In genomic region chr14:104688755-104689619, GRCh38 we compare ENCODE assay signal across 8 cellular contexts. TPM values are rescaled to one million over a fixed set of nuclear protein-coding genes. Genes with fewer than 3 reads are reported as not detected.
DNase-seq lines count a peak whose midpoint lies in the region; ATAC-seq, FAIRE-seq and TF ChIP-seq lines count a peak whose summit lies in the region.

Gene INF2 (plus strand): TSS chr14:104689618. CDS start chr14:104701366, 11,748 bp downstream.

- H3K4ac ChIP-seq in H1 (replicated peaks; ENCODE audit: insufficient read length, low read depth, low read length): peak within 1 kb of the TSS; percentile 69

- H3K4me1 ChIP-seq in H1 (replicated peaks in 1 of 4; ENCODE audit: control insufficient read depth in 3 of 4, insufficient read depth in 4 of 4, low read length in 3 of 4): peaks cover 0 to 33% (median 26%) of the 10 kb centered on the region in 4 experiments; a peak in 6 of 7 replicates
- peaks cover 8 to 48% of the 10 kb centered on the region in 2 donors for H3K4me1 ChIP-seq in lung (ENCODE audit: control insufficient read depth in 2 of 2, insufficient read depth in 2 of 2, low read length in 2 of 2)

- peak within 1 kb of the TSS; percentile 77 for H3K56ac ChIP-seq in H1 (replicated peaks; ENCODE audit: insufficient read length, low read depth, low read length)

- peak within 1 kb of the TSS; percentile 73 for H4K5ac ChIP-seq in H1 (ENCODE audit: insufficient read length, low read depth, low read length)

- H3K79me2 ChIP-seq in H1 (ENCODE audit: control insufficient read depth in 1 of 2, insufficient read depth in 2 of 2, low read length in 2 of 2): peaks cover 0 to 31% of the 10 kb centered on the region in 2 experiments; a peak in 2 of 4 replicates

- peak within 1 kb of the TSS; percentile 78 for H3K18ac ChIP-seq in H1 (ENCODE audit: extremely low read depth, low read length)

- H3K23me2 ChIP-seq in H1 (ENCODE audit: low read depth, low read length): peaks cover 18% of the 10 kb centered on the region; the same call in 1 of the 2 replicates

- H3K9ac ChIP-seq in H1 (replicated peaks in 1 of 4; ENCODE audit: extremely low read depth in 1 of 4, low read depth in 3 of 4, low read length in 3 of 4): peak within 1 kb of the TSS; percentile 34 to 69 (median 47); a peak in 6 of 7 replicates

- peaks cover 16% of the 10 kb centered on the region for H3K79me1 ChIP-seq in H1 (ENCODE audit: low read depth, low read length)

- no peak within 1 kb of the TSS; the same call in 1 of the 2 replicates for H2AFZ ChIP-seq in H1 (ENCODE audit: low read length)

- peak within 1 kb of the TSS; percentile 79 to 93 for H3K4me2 ChIP-seq in H1 (ENCODE audit: insufficient read depth in 1 of 2, low read depth in 2 of 2, low read length in 2 of 2)

- no peak for TF ChIP-seq EP300 in H1 (IDR thresholded peaks at IDR 0.05; ENCODE audit: borderline replicate concordance in 1 of 2, low read depth in 2 of 2, low read length in 2 of 2)

- no peaks in the 10 kb centered on the region; a peak in 1 of 8 replicates for H3K36me3 ChIP-seq in H1 (ENCODE audit: control insufficient read depth in 2 of 4, insufficient read depth in 4 of 4, low read length in 3 of 4)
- peaks cover 0 to 7% of the 10 kb centered on the region in 2 donors for H3K36me3 ChIP-seq in lung (ENCODE audit: control insufficient read depth in 2 of 2, insufficient read depth in 2 of 2, low read length in 2 of 2)

- H2BK120ac ChIP-seq in H1 (replicated peaks; ENCODE audit: low read depth, low read length): no peak within 1 kb of the TSS

- H4K91ac ChIP-seq in H1 (replicated peaks; ENCODE audit: insufficient read length, low read length): peak within 1 kb of the TSS; percentile 91

- TF ChIP-seq POLR2A in H1 (IDR thresholded peaks at IDR 0.05; ENCODE audit: control extremely low read depth in 1 of 2, low read depth in 2 of 2, low read length in 2 of 2): no peak

- POLR2A ChIA-PET in H1 (lab: Charles Lee; ENCODE audit: partially characterized antibody): interaction anchor here (1.1 to 3.8 kb wide), 4 partner anchors 8 to 24 kb away, joined by 3 to 28 read pairs (median 8); no protein-coding TSS in a partner anchor

- H3K9me3 ChIP-seq in H1 (ENCODE audit: insufficient read depth in 2 of 2, low read depth in 1 of 2, low read length in 1 of 2) (no peaks in the 10 kb centered on the region), lung (ENCODE audit: control insufficient read depth in 2 of 2, insufficient read depth in 1 of 2, low read length in 1 of 2) (no peaks in the 10 kb centered on the region)

- peak within 1 kb of the TSS; percentile 65; the same call in 1 of the 2 replicates for H2AK5ac ChIP-seq in H1 (ENCODE audit: low read depth, low read length)

- peak within 1 kb of the TSS; percentile 66; the same call in 1 of the 2 replicates for H2BK5ac ChIP-seq in H1 (ENCODE audit: low read depth, low read length)

- H3K4me3 ChIP-seq in AG09309 (ENCODE audit: control insufficient read depth, low read depth, low read length) (peak within 1 kb of the TSS; percentile 68), H1 (ENCODE audit: extremely low read depth in 1 of 4, insufficient read depth in 2 of 4, low read depth in 3 of 4, low read length in 4 of 4) (peak within 1 kb of the TSS; percentile 54 to 92 (median 70)), lung (peak within 1 kb of the TSS; percentile 86)

- H3K14ac ChIP-seq in H1 (ENCODE audit: insufficient read length): no peak within 1 kb of the TSS

- H3K27me3 ChIP-seq in H1 (replicated peaks in 1 of 4; ENCODE audit: control insufficient read depth in 3 of 4, extremely low read depth in 1 of 4, insufficient read depth in 3 of 4, low read length in 3 of 4) (no peaks in the 10 kb centered on the region; a peak in 2 of 7 replicates), lung (ENCODE audit: control insufficient read depth, insufficient read depth) (no peaks in the 10 kb centered on the region)

- H2BK20ac ChIP-seq in H1 (ENCODE audit: low read length): no peak within 1 kb of the TSS

- CTCF ChIA-PET in H1 (lab: Charles Lee; ENCODE audit: partially characterized antibody): interaction anchor here (0.8 to 1.9 kb wide), 5 partner anchors 11 to 208 kb away, joined by 3 to 8 read pairs (median 3); no protein-coding TSS in a partner anchor

- ATAC-seq in GM19023 (IDR thresholded peaks at IDR 0.05; ENCODE audit: unreplicated experiment) (peak; percentile 51), lung (ENCODE audit: insufficient read depth, low FRiP score) (peak; percentile 41), HG03196 (IDR thresholded peaks at IDR 0.05; ENCODE audit: unreplicated experiment) (no peak)

- peaks cover 3 to 31% of the 10 kb centered on the region in 2 experiments for H4K20me1 ChIP-seq in H1 (replicated peaks in 1 of 2; ENCODE audit: control insufficient read depth in 1 of 2, insufficient read depth in 2 of 2, low read length in 2 of 2)

- H2BK15ac ChIP-seq in H1 (ENCODE audit: low read length): peak within 1 kb of the TSS; percentile 29; the same call in 1 of the 2 replicates

- peak within 1 kb of the TSS; percentile 89 for H4K8ac ChIP-seq in H1 (ENCODE audit: extremely low read depth, insufficient read depth, low read length)

- DNase-seq in AG09309 (ENCODE audit: low read depth) (no peak), NCI-H1694 (lab: John Stamatoyannopoulos, UW) (peak; percentile 49), H1 (ENCODE audit: low read depth in 1 of 2, low spot score in 2 of 2) (peak in 1 of 2 experiments; percentile 84), lung (ENCODE audit: low spot score) (no peak)
- peak; percentile 35 to 49 for DNase-seq in activated CD4-positive, alpha-beta T cell treated with anti-CD3 and anti-CD28 coated beads, Interleukin-2, amount 50 U/mL, for 4 hours
- DNase-seq in stimulated activated CD8-positive, alpha-beta memory T cell treated with anti-CD3 and anti-CD28 coated beads, Interleukin-15, amount 100 ng/mL, for 48 hours (ENCODE audit: low read depth in 2 of 2): peak; percentile 35 to 48

- no peak within 1 kb of the TSS for H3K23ac ChIP-seq in H1 (ENCODE audit: insufficient read length)

- H3K27ac ChIP-seq in H1 (ENCODE audit: low read depth, low read length): no peak within 1 kb of the TSS; the same call in 1 of the 2 replicates
- peak within 1 kb of the TSS; percentile 68 to 81 for H3K27ac ChIP-seq in lung (ENCODE audit: low read depth in 1 of 2, low read length in 1 of 2)

- FAIRE-seq in H1 (lab: Jason Lieb, UNC): no peak

- 29% methylated on average over 25 of the region's 61 CpGs; no CpG with 5 or more reads in 1 of the 2 experiments for WGBS in H1 (ENCODE audit: extremely low coverage in 1 of 2, insufficient coverage in 1 of 2, insufficient read length in 1 of 2, insufficient replicate concordance in 2 of 2, low coverage in 1 of 2, low lambda C conversion rate in 2 of 2, missing lambda C conversion rate in 1 of 2), 2 experiments
- 9 to 17% methylated on average over 43 to 61 of the region's 61 CpGs for WGBS in lung, 2 donors

- no peak for TF ChIP-seq CTCF in AG09309 (IDR thresholded peaks at IDR 0.05; ENCODE audit: control insufficient read depth, insufficient read depth, low read depth, low read length, missing control alignments)
- TF ChIP-seq CTCF in H1 (IDR thresholded peaks at IDR 0.05; ENCODE audit: control extremely low read depth in 1 of 3, insufficient read depth in 1 of 3, low read depth in 1 of 3, low read length in 3 of 3): no peak
- TF ChIP-seq CTCF in lung (IDR thresholded peaks at IDR 0.05; ENCODE audit: control extremely low read depth, extremely low read depth): no peak

- peak within 1 kb of the TSS; percentile 53; the same call in 1 of the 2 replicates for H2BK12ac ChIP-seq in H1 (ENCODE audit: low read depth, low read length)

- no peak for TF ChIP-seq RAD21 in H1 (IDR thresholded peaks at IDR 0.05 in 1 of 2, conservative IDR thresholded peaks at IDR 0.05 in 1 of 2; ENCODE audit: low read depth in 2 of 2, low read length in 2 of 2)

TF ChIP-seq in H1, 55 proteins besides CTCF, POLR2A, EP300 and RAD21:
- no peak for TF ChIP-seq TBP (IDR thresholded peaks at IDR 0.05; ENCODE audit: low read depth, low read length)
- TF ChIP-seq CBX8 (IDR thresholded peaks at IDR 0.05; ENCODE audit: borderline replicate concordance, low read depth, low read length): no peak
- peak; percentile 46 for TF ChIP-seq MAX (IDR thresholded peaks at IDR 0.05)
- TF ChIP-seq ZNF274 (IDR thresholded peaks at IDR 0.05; ENCODE audit: borderline replicate concordance, extremely low read depth, low read length): no peak
- TF ChIP-seq CEBPB (IDR thresholded peaks at IDR 0.05; ENCODE audit: low read depth, low read length): peak; percentile 63; the same call in 1 of the 2 replicates
- TF ChIP-seq TAF1 (IDR thresholded peaks at IDR 0.05; ENCODE audit: low read depth, low read length): peak; percentile 33; the same call in 1 of the 2 replicates
- TF ChIP-seq BACH1 (IDR thresholded peaks at IDR 0.05; ENCODE audit: low read length): 0 out of 2 replicates have a peak, but pooled peaks have one; percentile 19
- TF ChIP-seq POLR2AphosphoS5 (IDR thresholded peaks at IDR 0.05; ENCODE audit: low read depth, low read length): no peak
- TF ChIP-seq SRF (IDR thresholded peaks at IDR 0.05; ENCODE audit: low read depth, low read length): no peak
- peak; percentile 80; the same call in 1 of the 2 replicates for TF ChIP-seq KDM1A (IDR thresholded peaks at IDR 0.05; ENCODE audit: borderline replicate concordance, low read length)

RNA-seq across cellular contexts. Expression of gene INF2, which starts in this region (rescaled TPM):
- total RNA-seq in H1 (2021; fragmentation: NEBNext Ultra II Directional; extraction: Animal tissue kit (Norgen Biotek cat#: 25700)): 54.0 and 59.5 TPM in 2 replicates
- 29.1 and 42.3 TPM in 2 replicates for polyA plus RNA-seq in H1 (2011; rRNA removed)
- 28.5 TPM for polyA plus RNA-seq in H1 (2011; cell fraction: cytosol; rRNA removed)
- polyA plus RNA-seq in H1 (2011; cell fraction: nucleus; rRNA removed): 143 TPM
- 27.3 to 49.9 TPM (median 47.0 TPM) in 4 replicates for polyA plus RNA-seq in H1 (2012, experiment 1 of 2)
- polyA plus RNA-seq in H1 (2012, experiment 2 of 2): 33.6 TPM
- polyA plus RNA-seq in H1 (2013, experiment 1 of 2): 36.0 TPM
- polyA plus RNA-seq in H1 (2013, experiment 2 of 2): 32.6 TPM
- polyA minus RNA-seq in H1 (2011; rRNA and poly(A)+ RNA removed): 12.8 and 15.1 TPM in 2 replicates
- 22.1 TPM for polyA minus RNA-seq in H1 (2011; cell fraction: cytosol; rRNA and poly(A)+ RNA removed)
- polyA minus RNA-seq in H1 (2011; cell fraction: nucleus; rRNA and poly(A)+ RNA removed): 27.8 TPM
- total RNA-seq in lung: 100 to 1,000 TPM in 1 of 2 donors, 10 to 100 TPM in 1; 46.1 to 119 TPM
- polyA plus RNA-seq in lung: 100 to 1,000 TPM in 1 of 2 donors, 10 to 100 TPM in 1; 49.4 to 107 TPM

Comparison
In these comparisons a context has a peak if more than half of its experiments do, and no peak if none do; other contexts are left out.
1. DNase-seq: peak in NCI-H1694 (single experiment), activated CD4-positive, alpha-beta T cell treated with anti-CD3 and anti-CD28 coated beads, Interleukin-2, amount 50 U/mL, for 4 hours (2 of 2) and stimulated activated CD8-positive, alpha-beta memory T cell treated with anti-CD3 and anti-CD28 coated beads, Interleukin-15, amount 100 ng/mL, for 48 hours (2 of 2); none in AG09309 (single experiment) and lung (single experiment).
2. Peak in every context shown above with its lines, with median percentiles within 50 percentile points of each other: H3K4me3 ChIP-seq.